8 cellular contexts compared by ENCODE assay signal in genomic region chr12:30753761-30754382, GRCh38. TPM values are rescaled to one million over a fixed set of nuclear protein-coding genes. Genes with fewer than 3 reads are reported as not detected.
A peak's percentile ranks its signal among the peaks of the same experiment; 100 is the strongest.
DNase-seq lines count a peak whose midpoint lies in the region; ATAC-seq, FAIRE-seq and TF ChIP-seq lines count a peak whose summit lies in the region.

No MANE protein-coding gene starts in this region.

- H3K27ac ChIP-seq in BLaER1 treated with 17β-estradiol and CSF1 and Interleukin-3, amounts not matched to agents 10 nM and 100 nM: peak overlapping the region; percentile 33 to 82 (median 73); a peak in 21 of 22 replicates
- peak overlapping the region; percentile 74 for H3K27ac ChIP-seq in HEK293 (ENCODE audit: extremely low read depth, low read depth, low read length)
- peak overlapping the region; percentile 74 to 86 for H3K27ac ChIP-seq in prostate gland

- TF ChIP-seq CTCF in HEK293 (tag by site-specific recombination; IDR thresholded peaks at IDR 0.05): no peak
- no peak for TF ChIP-seq CTCF in fibroblast of pulmonary artery (IDR thresholded peaks at IDR 0.05; ENCODE audit: low read length, missing control alignments)
- TF ChIP-seq CTCF in prostate gland (IDR thresholded peaks at IDR 0.05): no peak

- peak overlapping the region; percentile 71 to 87 (median 82) for H3K9ac ChIP-seq in BLaER1 treated with 17β-estradiol and CSF1 and Interleukin-3, amounts not matched to agents 10 nM and 100 nM

- CTCF ChIA-PET in HEK293 (lab: Yijun Ruan, JAX): interaction anchor here (0.8 to 6.0 kb wide), 5 partner anchors 10 to 59 kb away, joined by 3 to 24 read pairs (median 5); no protein-coding TSS in a partner anchor
- CTCF ChIA-PET in T-cell (lab: Charles Lee): interaction anchor here (0.6 to 1.7 kb wide), 9 partner anchors 9 to 1373 kb away, joined by 3 to 12 read pairs (median 3); partner anchors contain the start of genes IPO8 (in 2 of the 2) and ERGIC2 (in 1 of the 2)

- intact Hi-C loops in prostate gland (cut with DNase I): loop anchor here (5.0 kb wide), 1 partner anchor 57 kb away; the partner anchor contains the start of gene IPO8

- H4K20me1 ChIP-seq in BLaER1 treated with 17β-estradiol and CSF1 and Interleukin-3, amounts not matched to agents 10 nM and 100 nM: no peaks in the 10 kb centered on the region

- no peaks in the 10 kb centered on the region; a peak in 1 of 22 replicates for H3K36me3 ChIP-seq in BLaER1 treated with 17β-estradiol and CSF1 and Interleukin-3, amounts not matched to agents 10 nM and 100 nM
- H3K36me3 ChIP-seq in HEK293 (ENCODE audit: control insufficient read depth in 2 of 2, insufficient read depth in 1 of 2, low read length in 2 of 2): peaks cover 0 to 19% of the 10 kb centered on the region in 2 experiments; a peak in 1 of 3 replicates
- H3K36me3 ChIP-seq in prostate gland: no peaks in the 10 kb centered on the region

- peaks cover 15 to 28% (median 21%) of the 10 kb centered on the region in 10 experiments for H3K4me1 ChIP-seq in BLaER1 treated with 17β-estradiol and CSF1 and Interleukin-3, amounts not matched to agents 10 nM and 100 nM
- H3K4me1 ChIP-seq in HEK293 (ENCODE audit: control insufficient read depth, insufficient read depth, low read length) (0 out of 2 replicates have a peak, but pooled peaks cover 4% of the 10 kb centered on the region), prostate gland (replicated peaks) (peaks cover 5% of the 10 kb centered on the region)

- no peak for TF ChIP-seq POLR2A in prostate gland (IDR thresholded peaks at IDR 0.05)

- H3K27ac Mint-ChIP-seq in T-cell: peak overlapping the region; percentile 84 to 87

- peak overlapping the region; percentile 74 to 89 (median 80) for H3K4me3 ChIP-seq in BLaER1 treated with 17β-estradiol and CSF1 and Interleukin-3, amounts not matched to agents 10 nM and 100 nM
- H3K4me3 ChIP-seq in HEK293 (ENCODE audit: low read depth, low read length): peak overlapping the region; percentile 83
- peak overlapping the region; percentile 86 for H3K4me3 ChIP-seq in fibroblast of pulmonary artery (replicated peaks; ENCODE audit: low read depth, low read length)
- peak overlapping the region; percentile 76 to 93 for H3K4me3 ChIP-seq in prostate gland

- peak overlapping the region; percentile 91 to 95 (median 94) for H3K4me3 Mint-ChIP-seq in T-cell

- peaks cover 53 to 58% (median 55%) of the 10 kb centered on the region in 3 donors for H3K4me1 Mint-ChIP-seq in T-cell

- DNase-seq in T-cell: peak in 2 of 34 experiments; percentile 5
- peak; percentile 53 for DNase-seq in fibroblast of pulmonary artery (ENCODE audit: low read depth)
- DNase-seq in prostate gland (ENCODE audit: low spot score): no peak
- no peak for DNase-seq in NCI-H2029 treated with DMSO at 0.1 percent for 48 hours (lab: John Stamatoyannopoulos, UW)
- DNase-seq in urothelium cell line (ENCODE audit: low spot score): no peak

- peaks cover 17% of the 10 kb centered on the region for H3K36me3 Mint-ChIP-seq in T-cell

- no peak for ATAC-seq in T-cell (replicated peaks in 1 of 4)
- no peak for ATAC-seq in GM21576 (IDR thresholded peaks at IDR 0.05; ENCODE audit: unreplicated experiment)

- peak overlapping the region; percentile 86 to 96 (median 90) for H3K4me2 ChIP-seq in BLaER1 treated with 17β-estradiol and CSF1 and Interleukin-3, amounts not matched to agents 10 nM and 100 nM

- POLR2A ChIA-PET in HEK293 (lab: Yijun Ruan, JAX): interaction anchor here (0.6 to 3.8 kb wide), 6 partner anchors 10 to 58 kb away, joined by 3 to 33 read pairs (median 6); partner anchors contain the start of gene IPO8
- POLR2A ChIA-PET in T-cell (lab: Charles Lee): interaction anchor here in 1 of 2 donors (1.0 kb wide), 1 partner anchor 61 kb away, joined by 3 read pairs; no protein-coding TSS in a partner anchor

- no peak for FAIRE-seq in urothelium cell line (lab: Jason Lieb, UNC)

- H3K27me3 Mint-ChIP-seq in T-cell: no peaks in the 10 kb centered on the region

- no peaks in the 10 kb centered on the region for H3K9me3 Mint-ChIP-seq in T-cell

- WGBS in prostate gland: 11% methylated on average over 18 of the region's 18 CpGs

- H3K27me3 ChIP-seq in BLaER1 treated with 17β-estradiol and CSF1 and Interleukin-3, amounts not matched to agents 10 nM and 100 nM: no peaks in the 10 kb centered on the region
- H3K27me3 ChIP-seq in prostate gland (replicated peaks; ENCODE audit: insufficient read depth): no peaks in the 10 kb centered on the region

- H3K9me3 ChIP-seq in BLaER1 treated with 17β-estradiol and CSF1 and Interleukin-3, amounts not matched to agents 10 nM and 100 nM (replicated peaks in 1 of 11): no peaks in the 10 kb centered on the region
- no peaks in the 10 kb centered on the region for H3K9me3 ChIP-seq in HEK293 (ENCODE audit: control insufficient read depth, insufficient read depth, low read depth, low read length)
- H3K9me3 ChIP-seq in prostate gland: no peaks in the 10 kb centered on the region

TF ChIP-seq in HEK293, 187 proteins besides CTCF, POLR2A, EP300 and RAD21 (continues in another document):
- TF ChIP-seq ZNF530 (tag by site-specific recombination; IDR thresholded peaks at IDR 0.05; ENCODE audit: low read depth) (no peak), AEBP2 (tag by site-specific recombination; IDR thresholded peaks at IDR 0.05; ENCODE audit: borderline replicate concordance) (no peak), ZNF133 (tag by site-specific recombination; IDR thresholded peaks at IDR 0.05) (no peak), SCRT1 (tag by site-specific recombination; IDR thresholded peaks at IDR 0.05; ENCODE audit: borderline replicate concordance) (no peak), ZSCAN4 (tag by site-specific recombination; IDR thresholded peaks at IDR 0.05) (no peak), ZNF792 (tag by site-specific recombination; IDR thresholded peaks at IDR 0.05) (no peak), ZNF10 (tag by site-specific recombination; IDR thresholded peaks at IDR 0.05) (peak; percentile 75; the same call in 1 of the 2 replicates), ZBTB48 (tag by site-specific recombination; IDR thresholded peaks at IDR 0.05) (peak; percentile 91), PBX3 (CRISPR knock-in tag; IDR thresholded peaks at IDR 0.05) (no peak), OSR2 (tag by site-specific recombination; IDR thresholded peaks at IDR 0.05) (no peak), ZNF600 (tag by site-specific recombination; IDR thresholded peaks at IDR 0.05) (0 out of 2 replicates have a peak, but pooled peaks have one; percentile 19), ZNF391 (tag by site-specific recombination; IDR thresholded peaks at IDR 0.05; ENCODE audit: borderline replicate concordance, low read depth) (no peak), ZBTB1 (tag by site-specific recombination; IDR thresholded peaks at IDR 0.05) (no peak), RBAK (tag by site-specific recombination; IDR thresholded peaks at IDR 0.05) (no peak), ZBTB6 (tag by site-specific recombination; IDR thresholded peaks at IDR 0.05) (no peak), ZBTB8A (tag by site-specific recombination; IDR thresholded peaks at IDR 0.05) (peak; percentile 72; the same call in 1 of the 2 replicates), ZBTB17 (tag by site-specific recombination; IDR thresholded peaks at IDR 0.05) (peak; percentile 47), ZNF114 (tag by site-specific recombination; IDR thresholded peaks at IDR 0.05) (no peak)

RNA-seq across cellular contexts. Expression of gene CAPRIN2, which starts 0.9 kb away (rescaled TPM):
- 10 to 100 TPM; 26.3 to 38.9 (median 33.3) TPM for total RNA-seq in T-cell
- 10 to 100 TPM; 20.4 to 40.0 TPM for total RNA-seq in prostate gland

RNA-seq across cellular contexts. Expression of gene IPO8, which starts 58.2 kb away (rescaled TPM):
- total RNA-seq in T-cell (10 to 100 TPM; 29.9 to 54.9 (median 45.1) TPM), prostate gland (10 to 100 TPM; 31.9 to 40.3 TPM)
